Comparison of ENCODE assay signal across 23 cellular contexts in the genomic region with DNA sequence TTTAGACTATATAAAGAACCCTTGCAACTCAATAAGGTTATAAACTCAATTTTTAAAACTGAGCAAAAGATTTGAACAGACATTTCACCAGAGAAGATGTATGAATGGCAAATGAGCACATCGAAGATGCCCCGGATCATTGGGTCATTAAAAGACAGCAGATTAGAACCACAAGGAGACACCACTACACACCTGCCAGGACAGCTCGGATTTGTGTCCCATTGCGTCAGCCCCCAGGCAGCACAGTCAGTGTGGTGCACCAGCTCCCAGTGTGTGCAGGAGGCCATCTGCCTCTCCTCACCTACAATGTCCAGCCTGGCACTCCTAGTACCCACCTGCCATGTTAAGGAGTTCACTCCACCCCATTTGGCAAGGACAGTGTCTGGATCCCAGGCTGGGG.
"Had no signal": no experiment of that assay in that cellular context is flagged by ENCODE, and none has a peak within 500 bp of the region (broad histone marks: within the 10 kb centered on the region; RNA-seq: fewer than 3 reads in every experiment).

No MANE protein-coding gene starts in this region.

- H3K27me3 ChIP-seq: Peyer's patch had no signal

- H3K9me3 ChIP-seq: Peyer's patch had no signal

- H3K4me3 ChIP-seq: Peyer's patch had no signal

- H3K36me3 ChIP-seq: Peyer's patch had no signal

- DNase-seq: activated B cell treated with CpG ODN at 0.5 μM for 24 hours; activated CD4-positive, alpha-beta memory T cell treated with anti-CD3 and anti-CD28 coated beads for 36 hours; activated CD4-positive, alpha-beta T cell treated with anti-CD3 and anti-CD28 coated beads, Interleukin-2, amount 10 ng/mL, durations not matched to agents 7 days and 5 days; activated CD8-positive, alpha-beta memory T cell treated with anti-CD3 and anti-CD28 coated beads for 24 hours; activated gamma-delta T cell; activated naive CD4-positive, alpha-beta T cell treated with anti-CD3 and anti-CD28 coated beads for 36 hours; activated T-cell treated with anti-CD3 and anti-CD28 coated beads, Interleukin-2, amount 50 U/mL, for 4 hours; amygdala; NCI-H1092; NCI-H1417; NCI-H1930; NCI-H345; NCI-H510A treated with DMSO at 0.1 percent for 48 hours; NCI-H774; NK-92 treated with Interleukin-12 subunit alpha and Interleukin-12 subunit beta, amount 100 ng/mL, for 24 hours; Peyer's patch; Right ventricle myocardium superior; T-helper 17 cell; T-helper 9 cell had no signal

- FAIRE-seq: astrocyte, TTC549 had no signal

- ATAC-seq: activated T-cell treated with anti-CD3 and anti-CD28 coated beads, Interleukin-2, amount 50 U/mL, for 4 hours; activated T-helper 17 cell treated with anti-CD3 and anti-CD28 coated beads, Interleukin-2, amount 50 U/mL, for 72 hours; T-helper 17 cell had no signal

- H3K27ac ChIP-seq: Peyer's patch, RWPE1 had no signal

- H3K4me1 ChIP-seq: Peyer's patch had no signal
